In the genomic region with DNA sequence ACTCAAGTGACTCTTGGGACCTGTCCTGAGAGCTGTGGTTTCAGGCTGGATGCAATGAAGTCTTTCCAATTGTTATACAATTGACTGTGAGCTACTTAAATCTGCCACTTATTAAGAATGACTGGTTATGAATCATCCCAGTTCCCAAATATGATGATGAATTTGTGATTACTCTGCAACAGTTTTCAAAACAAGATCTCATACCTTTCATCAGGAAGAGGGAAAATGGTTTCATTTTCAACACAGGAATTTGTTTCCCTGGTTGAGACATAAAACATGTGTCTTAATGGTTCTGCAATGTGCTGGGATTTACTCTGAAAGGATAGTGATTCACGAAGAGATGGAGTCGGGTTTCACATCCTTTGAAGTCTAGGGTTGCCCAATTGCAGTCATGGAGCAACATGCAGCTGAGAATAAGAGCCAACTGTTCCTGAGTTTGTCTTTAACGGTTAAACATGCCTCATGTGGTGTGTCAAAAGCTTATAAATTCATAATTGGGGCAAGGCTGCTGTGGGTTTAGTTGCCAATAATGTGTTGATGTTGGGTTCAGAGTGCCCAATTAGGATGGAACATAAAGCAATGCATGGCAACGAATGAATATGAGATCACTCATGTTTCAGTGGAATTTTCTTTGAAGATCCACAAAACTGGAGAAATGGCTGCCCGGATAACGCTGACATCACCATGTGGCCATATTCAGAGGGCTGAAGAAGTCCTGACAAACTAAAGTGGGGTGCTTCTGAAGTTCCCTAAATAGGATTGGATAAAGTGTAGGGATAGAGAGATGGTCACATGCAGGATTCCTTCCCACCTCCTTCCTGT, we compare ENCODE assay signal across 1 cellular context.
TF ChIP-seq lines count a peak whose summit lies in the region.

No MANE protein-coding gene starts in this region.

TF ChIP-seq in HepG2, 621 proteins besides CTCF, POLR2A, EP300 and RAD21 (continued from another document and continues in another):
- TF ChIP-seq, protein P1, sequence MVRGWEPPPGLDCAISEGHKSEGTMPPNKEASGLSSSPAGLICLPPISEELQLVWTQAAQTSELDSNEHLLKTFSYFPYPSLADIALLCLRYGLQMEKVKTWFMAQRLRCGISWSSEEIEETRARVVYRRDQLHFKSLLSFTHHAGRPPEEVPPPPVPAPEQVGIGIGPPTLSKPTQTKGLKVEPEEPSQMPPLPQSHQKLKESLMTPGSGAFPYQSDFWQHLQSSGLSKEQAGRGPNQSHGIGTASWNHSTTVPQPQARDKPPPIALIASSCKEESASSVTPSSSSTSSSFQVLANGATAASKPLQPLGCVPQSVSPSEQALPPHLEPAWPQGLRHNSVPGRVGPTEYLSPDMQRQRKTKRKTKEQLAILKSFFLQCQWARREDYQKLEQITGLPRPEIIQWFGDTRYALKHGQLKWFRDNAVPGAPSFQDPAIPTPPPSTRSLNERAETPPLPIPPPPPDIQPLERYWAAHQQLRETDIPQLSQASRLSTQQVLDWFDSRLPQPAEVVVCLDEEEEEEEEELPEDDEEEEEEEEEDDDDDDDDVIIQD (CRISPR knock-in tag; IDR thresholded peaks at IDR 0.05; ENCODE audit: low read depth), result peak; percentile 79; the same call in 1 of the 2 replicates
- TF ChIP-seq ZNF83 (CRISPR knock-in tag; IDR thresholded peaks at IDR 0.05; ENCODE audit: borderline replicate concordance) (no peak), ARNT (IDR thresholded peaks at IDR 0.05) (no peak), FOSL1 (CRISPR knock-in tag; IDR thresholded peaks at IDR 0.05; ENCODE audit: borderline replicate concordance) (peak; percentile 81; the same call in 1 of the 2 replicates), SIN3A (IDR thresholded peaks at IDR 0.05; ENCODE audit: borderline replicate concordance, low read depth, low read length) (peak; percentile 31; the same call in 1 of the 2 replicates), RCOR2 (CRISPR knock-in tag; IDR thresholded peaks at IDR 0.05) (peak; percentile 95), BRD4 (CRISPR knock-in tag; IDR thresholded peaks at IDR 0.05) (0 out of 2 replicates have a peak, but pooled peaks have one; percentile 16), ZMYM2 (CRISPR knock-in tag; IDR thresholded peaks at IDR 0.05) (0 out of 2 replicates have a peak, but pooled peaks have one; percentile 53), HNF4G (IDR thresholded peaks at IDR 0.05; ENCODE audit: borderline replicate concordance, low read depth, low read length) (peak; percentile 52; the same call in 1 of the 2 replicates), HNF4G (CRISPR knock-in tag; IDR thresholded peaks at IDR 0.05; ENCODE audit: borderline replicate concordance, low read depth) (no peak), HIVEP1 (CRISPR knock-in tag; IDR thresholded peaks at IDR 0.05) (no peak; the same call in 1 of the 2 replicates), NR1H2 (CRISPR knock-in tag; IDR thresholded peaks at IDR 0.05; ENCODE audit: borderline replicate concordance, low read depth) (no peak), NFIB (CRISPR knock-in tag; IDR thresholded peaks at IDR 0.05; ENCODE audit: borderline replicate concordance) (no peak), YEATS4 (CRISPR knock-in tag; IDR thresholded peaks at IDR 0.05; ENCODE audit: borderline replicate concordance) (peak; percentile 33; the same call in 1 of the 2 replicates), PITX1 (CRISPR knock-in tag; IDR thresholded peaks at IDR 0.05) (peak; percentile 79; the same call in 1 of the 2 replicates), SIX4 (CRISPR knock-in tag; IDR thresholded peaks at IDR 0.05) (peak; percentile 100), GPN1 (CRISPR knock-in tag; IDR thresholded peaks at IDR 0.05; ENCODE audit: borderline replicate concordance) (no peak), FOXA1 (IDR thresholded peaks at IDR 0.05) (no peak), FOXA1 (CRISPR knock-in tag; IDR thresholded peaks at IDR 0.05) (peak; percentile 88), MTA3 (CRISPR knock-in tag; IDR thresholded peaks at IDR 0.05) (no peak), ZNF441 (CRISPR knock-in tag; IDR thresholded peaks at IDR 0.05; ENCODE audit: borderline replicate concordance) (peak; percentile 33; the same call in 1 of the 2 replicates), ZNF335 (CRISPR knock-in tag; IDR thresholded peaks at IDR 0.05) (0 out of 2 replicates have a peak, but pooled peaks have one; percentile 23), ZNF207 (IDR thresholded peaks at IDR 0.05; ENCODE audit: borderline replicate concordance) (no peak), ATRX (CRISPR knock-in tag; IDR thresholded peaks at IDR 0.05; ENCODE audit: borderline replicate concordance) (no peak), ZNF746 (CRISPR knock-in tag; IDR thresholded peaks at IDR 0.05) (no peak; the same call in 1 of the 2 replicates), BRCA1 (CRISPR knock-in tag; IDR thresholded peaks at IDR 0.05) (peak; percentile 32; the same call in 1 of the 2 replicates)
- TF ChIP-seq, protein P2, sequence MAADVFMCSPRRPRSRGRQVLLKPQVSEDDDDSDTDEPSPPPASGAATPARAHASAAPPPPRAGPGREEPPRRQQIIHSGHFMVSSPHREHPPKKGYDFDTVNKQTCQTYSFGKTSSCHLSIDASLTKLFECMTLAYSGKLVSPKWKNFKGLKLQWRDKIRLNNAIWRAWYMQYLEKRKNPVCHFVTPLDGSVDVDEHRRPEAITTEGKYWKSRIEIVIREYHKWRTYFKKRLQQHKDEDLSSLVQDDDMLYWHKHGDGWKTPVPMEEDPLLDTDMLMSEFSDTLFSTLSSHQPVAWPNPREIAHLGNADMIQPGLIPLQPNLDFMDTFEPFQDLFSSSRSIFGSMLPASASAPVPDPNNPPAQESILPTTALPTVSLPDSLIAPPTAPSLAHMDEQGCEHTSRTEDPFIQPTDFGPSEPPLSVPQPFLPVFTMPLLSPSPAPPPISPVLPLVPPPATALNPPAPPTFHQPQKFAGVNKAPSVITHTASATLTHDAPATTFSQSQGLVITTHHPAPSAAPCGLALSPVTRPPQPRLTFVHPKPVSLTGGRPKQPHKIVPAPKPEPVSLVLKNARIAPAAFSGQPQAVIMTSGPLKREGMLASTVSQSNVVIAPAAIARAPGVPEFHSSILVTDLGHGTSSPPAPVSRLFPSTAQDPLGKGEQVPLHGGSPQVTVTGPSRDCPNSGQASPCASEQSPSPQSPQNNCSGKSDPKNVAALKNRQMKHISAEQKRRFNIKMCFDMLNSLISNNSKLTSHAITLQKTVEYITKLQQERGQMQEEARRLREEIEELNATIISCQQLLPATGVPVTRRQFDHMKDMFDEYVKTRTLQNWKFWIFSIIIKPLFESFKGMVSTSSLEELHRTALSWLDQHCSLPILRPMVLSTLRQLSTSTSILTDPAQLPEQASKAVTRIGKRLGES (CRISPR knock-in tag; IDR thresholded peaks at IDR 0.05; ENCODE audit: borderline replicate concordance), result no peak
- TF ChIP-seq, protein P3, sequence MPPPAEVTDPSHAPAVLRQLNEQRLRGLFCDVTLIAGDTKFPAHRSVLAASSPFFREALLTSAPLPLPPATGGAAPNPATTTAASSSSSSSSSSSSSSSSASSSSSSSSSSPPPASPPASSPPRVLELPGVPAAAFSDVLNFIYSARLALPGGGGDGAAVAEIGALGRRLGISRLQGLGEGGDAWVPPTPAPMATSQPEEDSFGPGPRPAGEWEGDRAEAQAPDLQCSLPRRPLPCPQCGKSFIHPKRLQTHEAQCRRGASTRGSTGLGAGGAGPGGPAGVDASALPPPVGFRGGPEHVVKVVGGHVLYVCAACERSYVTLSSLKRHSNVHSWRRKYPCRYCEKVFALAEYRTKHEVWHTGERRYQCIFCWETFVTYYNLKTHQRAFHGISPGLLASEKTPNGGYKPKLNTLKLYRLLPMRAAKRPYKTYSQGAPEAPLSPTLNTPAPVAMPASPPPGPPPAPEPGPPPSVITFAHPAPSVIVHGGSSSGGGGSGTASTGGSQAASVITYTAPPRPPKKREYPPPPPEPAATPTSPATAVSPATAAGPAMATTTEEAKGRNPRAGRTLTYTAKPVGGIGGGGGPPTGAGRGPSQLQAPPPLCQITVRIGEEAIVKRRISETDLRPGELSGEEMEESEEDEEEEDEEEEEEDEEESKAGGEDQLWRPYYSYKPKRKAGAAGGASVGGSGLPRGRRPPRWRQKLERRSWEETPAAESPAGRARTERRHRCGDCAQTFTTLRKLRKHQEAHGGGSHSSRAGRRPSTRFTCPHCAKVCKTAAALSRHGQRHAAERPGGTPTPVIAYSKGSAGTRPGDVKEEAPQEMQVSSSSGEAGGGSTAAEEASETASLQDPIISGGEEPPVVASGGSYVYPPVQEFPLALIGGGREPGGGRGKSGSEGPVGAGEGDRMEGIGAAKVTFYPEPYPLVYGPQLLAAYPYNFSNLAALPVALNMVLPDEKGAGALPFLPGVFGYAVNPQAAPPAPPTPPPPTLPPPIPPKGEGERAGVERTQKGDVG (CRISPR knock-in tag; IDR thresholded peaks at IDR 0.05; ENCODE audit: borderline replicate concordance), result no peak
- TF ChIP-seq, protein P4, sequence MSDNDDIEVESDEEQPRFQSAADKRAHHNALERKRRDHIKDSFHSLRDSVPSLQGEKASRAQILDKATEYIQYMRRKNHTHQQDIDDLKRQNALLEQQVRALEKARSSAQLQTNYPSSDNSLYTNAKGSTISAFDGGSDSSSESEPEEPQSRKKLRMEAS (IDR thresholded peaks at IDR 0.05), result peak; percentile 78
- TF ChIP-seq, protein P5, sequence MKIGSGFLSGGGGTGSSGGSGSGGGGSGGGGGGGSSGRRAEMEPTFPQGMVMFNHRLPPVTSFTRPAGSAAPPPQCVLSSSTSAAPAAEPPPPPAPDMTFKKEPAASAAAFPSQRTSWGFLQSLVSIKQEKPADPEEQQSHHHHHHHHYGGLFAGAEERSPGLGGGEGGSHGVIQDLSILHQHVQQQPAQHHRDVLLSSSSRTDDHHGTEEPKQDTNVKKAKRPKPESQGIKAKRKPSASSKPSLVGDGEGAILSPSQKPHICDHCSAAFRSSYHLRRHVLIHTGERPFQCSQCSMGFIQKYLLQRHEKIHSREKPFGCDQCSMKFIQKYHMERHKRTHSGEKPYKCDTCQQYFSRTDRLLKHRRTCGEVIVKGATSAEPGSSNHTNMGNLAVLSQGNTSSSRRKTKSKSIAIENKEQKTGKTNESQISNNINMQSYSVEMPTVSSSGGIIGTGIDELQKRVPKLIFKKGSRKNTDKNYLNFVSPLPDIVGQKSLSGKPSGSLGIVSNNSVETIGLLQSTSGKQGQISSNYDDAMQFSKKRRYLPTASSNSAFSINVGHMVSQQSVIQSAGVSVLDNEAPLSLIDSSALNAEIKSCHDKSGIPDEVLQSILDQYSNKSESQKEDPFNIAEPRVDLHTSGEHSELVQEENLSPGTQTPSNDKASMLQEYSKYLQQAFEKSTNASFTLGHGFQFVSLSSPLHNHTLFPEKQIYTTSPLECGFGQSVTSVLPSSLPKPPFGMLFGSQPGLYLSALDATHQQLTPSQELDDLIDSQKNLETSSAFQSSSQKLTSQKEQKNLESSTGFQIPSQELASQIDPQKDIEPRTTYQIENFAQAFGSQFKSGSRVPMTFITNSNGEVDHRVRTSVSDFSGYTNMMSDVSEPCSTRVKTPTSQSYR (CRISPR knock-in tag; IDR thresholded peaks at IDR 0.05; ENCODE audit: borderline replicate concordance), result peak; percentile 61; the same call in 1 of the 2 replicates
- TF ChIP-seq, protein P6, sequence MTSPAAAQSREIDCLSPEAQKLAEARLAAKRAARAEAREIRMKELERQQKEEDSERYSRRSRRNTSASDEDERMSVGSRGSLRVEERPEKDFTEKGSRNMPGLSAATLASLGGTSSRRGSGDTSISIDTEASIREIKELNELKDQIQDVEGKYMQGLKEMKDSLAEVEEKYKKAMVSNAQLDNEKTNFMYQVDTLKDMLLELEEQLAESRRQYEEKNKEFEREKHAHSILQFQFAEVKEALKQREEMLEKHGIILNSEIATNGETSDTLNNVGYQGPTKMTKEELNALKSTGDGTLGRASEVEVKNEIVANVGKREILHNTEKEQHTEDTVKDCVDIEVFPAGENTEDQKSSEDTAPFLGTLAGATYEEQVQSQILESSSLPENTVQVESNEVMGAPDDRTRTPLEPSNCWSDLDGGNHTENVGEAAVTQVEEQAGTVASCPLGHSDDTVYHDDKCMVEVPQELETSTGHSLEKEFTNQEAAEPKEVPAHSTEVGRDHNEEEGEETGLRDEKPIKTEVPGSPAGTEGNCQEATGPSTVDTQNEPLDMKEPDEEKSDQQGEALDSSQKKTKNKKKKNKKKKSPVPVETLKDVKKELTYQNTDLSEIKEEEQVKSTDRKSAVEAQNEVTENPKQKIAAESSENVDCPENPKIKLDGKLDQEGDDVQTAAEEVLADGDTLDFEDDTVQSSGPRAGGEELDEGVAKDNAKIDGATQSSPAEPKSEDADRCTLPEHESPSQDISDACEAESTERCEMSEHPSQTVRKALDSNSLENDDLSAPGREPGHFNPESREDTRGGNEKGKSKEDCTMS (CRISPR knock-in tag; conservative IDR thresholded peaks at IDR 0.05), result peak; percentile 56
- TF ChIP-seq, protein P7, sequence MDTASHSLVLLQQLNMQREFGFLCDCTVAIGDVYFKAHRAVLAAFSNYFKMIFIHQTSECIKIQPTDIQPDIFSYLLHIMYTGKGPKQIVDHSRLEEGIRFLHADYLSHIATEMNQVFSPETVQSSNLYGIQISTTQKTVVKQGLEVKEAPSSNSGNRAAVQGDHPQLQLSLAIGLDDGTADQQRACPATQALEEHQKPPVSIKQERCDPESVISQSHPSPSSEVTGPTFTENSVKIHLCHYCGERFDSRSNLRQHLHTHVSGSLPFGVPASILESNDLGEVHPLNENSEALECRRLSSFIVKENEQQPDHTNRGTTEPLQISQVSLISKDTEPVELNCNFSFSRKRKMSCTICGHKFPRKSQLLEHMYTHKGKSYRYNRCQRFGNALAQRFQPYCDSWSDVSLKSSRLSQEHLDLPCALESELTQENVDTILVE (CRISPR knock-in tag; IDR thresholded peaks at IDR 0.05), result peak; percentile 90
- TF ChIP-seq, protein P8, sequence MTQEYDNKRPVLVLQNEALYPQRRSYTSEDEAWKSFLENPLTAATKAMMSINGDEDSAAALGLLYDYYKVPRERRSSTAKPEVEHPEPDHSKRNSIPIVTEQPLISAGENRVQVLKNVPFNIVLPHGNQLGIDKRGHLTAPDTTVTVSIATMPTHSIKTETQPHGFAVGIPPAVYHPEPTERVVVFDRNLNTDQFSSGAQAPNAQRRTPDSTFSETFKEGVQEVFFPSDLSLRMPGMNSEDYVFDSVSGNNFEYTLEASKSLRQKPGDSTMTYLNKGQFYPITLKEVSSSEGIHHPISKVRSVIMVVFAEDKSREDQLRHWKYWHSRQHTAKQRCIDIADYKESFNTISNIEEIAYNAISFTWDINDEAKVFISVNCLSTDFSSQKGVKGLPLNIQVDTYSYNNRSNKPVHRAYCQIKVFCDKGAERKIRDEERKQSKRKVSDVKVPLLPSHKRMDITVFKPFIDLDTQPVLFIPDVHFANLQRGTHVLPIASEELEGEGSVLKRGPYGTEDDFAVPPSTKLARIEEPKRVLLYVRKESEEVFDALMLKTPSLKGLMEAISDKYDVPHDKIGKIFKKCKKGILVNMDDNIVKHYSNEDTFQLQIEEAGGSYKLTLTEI (CRISPR knock-in tag; conservative IDR thresholded peaks at IDR 0.05), result no peak
- TF ChIP-seq, protein P9, sequence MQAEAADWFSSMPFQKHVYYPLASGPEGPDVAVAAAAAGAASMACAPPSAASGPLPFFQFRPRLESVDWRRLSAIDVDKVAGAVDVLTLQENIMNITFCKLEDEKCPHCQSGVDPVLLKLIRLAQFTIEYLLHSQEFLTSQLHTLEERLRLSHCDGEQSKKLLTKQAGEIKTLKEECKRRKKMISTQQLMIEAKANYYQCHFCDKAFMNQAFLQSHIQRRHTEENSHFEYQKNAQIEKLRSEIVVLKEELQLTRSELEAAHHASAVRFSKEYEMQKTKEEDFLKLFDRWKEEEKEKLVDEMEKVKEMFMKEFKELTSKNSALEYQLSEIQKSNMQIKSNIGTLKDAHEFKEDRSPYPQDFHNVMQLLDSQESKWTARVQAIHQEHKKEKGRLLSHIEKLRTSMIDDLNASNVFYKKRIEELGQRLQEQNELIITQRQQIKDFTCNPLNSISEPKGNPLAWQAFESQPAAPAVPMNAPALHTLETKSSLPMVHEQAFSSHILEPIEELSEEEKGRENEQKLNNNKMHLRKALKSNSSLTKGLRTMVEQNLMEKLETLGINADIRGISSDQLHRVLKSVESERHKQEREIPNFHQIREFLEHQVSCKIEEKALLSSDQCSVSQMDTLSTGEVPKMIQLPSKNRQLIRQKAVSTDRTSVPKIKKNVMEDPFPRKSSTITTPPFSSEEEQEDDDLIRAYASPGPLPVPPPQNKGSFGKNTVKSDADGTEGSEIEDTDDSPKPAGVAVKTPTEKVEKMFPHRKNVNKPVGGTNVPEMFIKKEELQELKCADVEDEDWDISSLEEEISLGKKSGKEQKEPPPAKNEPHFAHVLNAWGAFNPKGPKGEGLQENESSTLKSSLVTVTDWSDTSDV (CRISPR knock-in tag; IDR thresholded peaks at IDR 0.05), result no peak
